In genomic region chr17:66350576-66350975, GRCh38 we compare ENCODE assay signal across 7 cellular contexts. TPM values are rescaled to one million over a fixed set of nuclear protein-coding genes. Genes with fewer than 3 reads are reported as not detected.
A peak's percentile ranks its signal among the peaks of the same experiment; 100 is the strongest.
DNase-seq lines count a peak whose midpoint lies in the region; ATAC-seq, FAIRE-seq and TF ChIP-seq lines count a peak whose summit lies in the region.
"Not testable (repeated sequence)": the region's sequence is repeated elsewhere in the genome, so short reads cannot be mapped to it uniquely, and the experiment has no call there.

No MANE protein-coding gene starts in this region.

- H3K27me3 ChIP-seq in Panc1 (ENCODE audit: control insufficient read depth, insufficient read depth, low read length); K562 (ENCODE audit: control insufficient read depth in 2 of 2, insufficient read depth in 2 of 2, low read length in 2 of 2); muscle layer of duodenum (ENCODE audit: low read depth, low read length); gastrocnemius medialis: not testable (repeated sequence)

- in situ Hi-C loops in Panc1 (cut with HindIII; ENCODE audit: low pct_unique_long_range_greater_than_20kb, low sequenced_read_pairs); K562 (cut with MboI); gastrocnemius medialis (cut with MboI; ENCODE audit: low sequenced_read_pairs in 4 of 4): not testable (repeated sequence)

- H2AFZ ChIP-seq in K562 (ENCODE audit: low read depth, low read length) = not testable (repeated sequence)

- H3K9ac ChIP-seq in K562 (ENCODE audit: insufficient read depth in 1 of 2, low read depth in 2 of 2, low read length in 2 of 2) = peak overlapping the region in 1 of 2 experiments; percentile 29; a peak in 1 of 4 replicates

- peaks cover 83% of the 10 kb centered on the region for H3K4me1 Mint-ChIP-seq in Calu3 (ENCODE audit: low read depth, unreplicated experiment)
- peaks cover 79% of the 10 kb centered on the region for H3K4me1 Mint-ChIP-seq in activated CD8-positive, alpha-beta T cell treated with anti-CD3 and anti-CD28 coated beads for 36 hours (ENCODE audit: low read depth)

- peak overlapping the region; percentile 49 for H3K4me3 Mint-ChIP-seq in Calu3 (ENCODE audit: low read depth, unreplicated experiment)
- not testable (repeated sequence) for H3K4me3 Mint-ChIP-seq in activated CD8-positive, alpha-beta T cell treated with anti-CD3 and anti-CD28 coated beads for 36 hours

- 64% methylated on average over 10 of the region's 10 CpGs for WGBS in K562 (ENCODE audit: insufficient coverage, low coverage, missing lambda C conversion rate)

- FAIRE-seq in K562 (lab: Jason Lieb, UNC) = not testable (repeated sequence)

- POLR2A ChIA-PET in Panc1 (lab: Charles Lee) = not testable (repeated sequence)
- POLR2A ChIA-PET in activated CD8-positive, alpha-beta T cell treated with anti-CD3 and anti-CD28 coated beads for 36 hours (lab: Charles Lee) = interaction anchor here (2.0 kb wide), 1 partner anchor 13 kb away, joined by 4 read pairs; no protein-coding TSS in a partner anchor
- POLR2A ChIA-PET in K562 (lab: Yijun Ruan, JAX) = interaction anchor here (0.8 kb wide), 1 partner anchor 13 kb away, joined by 3 read pairs; no protein-coding TSS in a partner anchor

- not testable (repeated sequence) for TF ChIP-seq RAD21 in K562 (CRISPR knock-in tag; conservative IDR thresholded peaks at IDR 0.05 in 1 of 2, IDR thresholded peaks at IDR 0.05 in 1 of 2)

- TF ChIP-seq POLR2A in K562 (conservative IDR thresholded peaks at IDR 0.05); gastrocnemius medialis (IDR thresholded peaks at IDR 0.05): not testable (repeated sequence)

- not testable (repeated sequence) for H3K27me3 Mint-ChIP-seq in Calu3 (ENCODE audit: unreplicated experiment); activated CD8-positive, alpha-beta T cell treated with anti-CD3 and anti-CD28 coated beads for 36 hours

- H3K27ac Mint-ChIP-seq in Calu3 (ENCODE audit: unreplicated experiment) = peak overlapping the region; percentile 87
- H3K27ac Mint-ChIP-seq in activated CD8-positive, alpha-beta T cell treated with anti-CD3 and anti-CD28 coated beads for 36 hours = peak overlapping the region; percentile 37

- not testable (repeated sequence) for TF ChIP-seq EP300 in K562 (IDR thresholded peaks at IDR 0.05; ENCODE audit: low read length)

- ATAC-seq in Panc1; activated CD8-positive, alpha-beta T cell treated with anti-CD3 and anti-CD28 coated beads for 36 hours; K562; gastrocnemius medialis: not testable (repeated sequence)
- peak; percentile 15 for ATAC-seq in Right ventricle myocardium inferior

- peaks cover 30% of the 10 kb centered on the region for H3K36me3 Mint-ChIP-seq in Calu3 (ENCODE audit: insufficient read depth, unreplicated experiment)
- H3K36me3 Mint-ChIP-seq in activated CD8-positive, alpha-beta T cell treated with anti-CD3 and anti-CD28 coated beads for 36 hours (ENCODE audit: low read depth) = peaks cover 23% of the 10 kb centered on the region

- not testable (repeated sequence) for H3K4me2 ChIP-seq in K562 (ENCODE audit: insufficient read depth, low read length)

- H3K9me3 Mint-ChIP-seq in Calu3 (ENCODE audit: low read depth, unreplicated experiment); activated CD8-positive, alpha-beta T cell treated with anti-CD3 and anti-CD28 coated beads for 36 hours: not testable (repeated sequence)

- CTCF ChIA-PET in Calu3 (lab: Charles Lee) = interaction anchor here (1.1 to 1.2 kb wide), 2 partner anchors 12 to 25 kb away, joined by 3 to 4 read pairs; no protein-coding TSS in a partner anchor
- CTCF ChIA-PET in Panc1 (lab: Charles Lee); activated CD8-positive, alpha-beta T cell treated with anti-CD3 and anti-CD28 coated beads for 36 hours (lab: Charles Lee); K562 (lab: Yijun Ruan, JAX; ENCODE audit: low intra/inter-chr PET ratio): not testable (repeated sequence)

- H3K4me1 ChIP-seq in Panc1 (ENCODE audit: control insufficient read depth, insufficient read depth, low read length) (peaks cover 86% of the 10 kb centered on the region), K562 (replicated peaks in 1 of 2; ENCODE audit: control insufficient read depth in 2 of 2, insufficient read depth in 2 of 2, low read length in 2 of 2) (peaks cover 24 to 63% of the 10 kb centered on the region in 2 experiments), muscle layer of duodenum (ENCODE audit: control insufficient read depth in 1 of 2, insufficient read depth in 2 of 2, low read length in 2 of 2) (peaks cover 9 to 34% of the 10 kb centered on the region in 2 donors), gastrocnemius medialis (peaks cover 21 to 23% of the 10 kb centered on the region in 2 donors)

- H3K27ac ChIP-seq in Panc1 (ENCODE audit: low read length) = peak overlapping the region; percentile 83
- peak overlapping the region; percentile 91; the same call in 1 of the 3 replicates for H3K27ac ChIP-seq in K562 (ENCODE audit: extremely low read depth, low read depth, low read length)
- H3K27ac ChIP-seq in muscle layer of duodenum (ENCODE audit: low read length) = peak overlapping the region; percentile 42
- H3K27ac ChIP-seq in gastrocnemius medialis = peak overlapping the region; percentile 75 to 80 (median 78)

- BruUV-seq in Calu3 (replicated peaks; lab: Mats Ljungman, UMichigan); Panc1 (replicated peaks; lab: Mats Ljungman, UMichigan); K562 (replicated peaks; lab: Mats Ljungman, UMichigan): not testable (repeated sequence)

- not testable (repeated sequence) for H4K20me1 ChIP-seq in K562 (replicated peaks; ENCODE audit: control insufficient read depth, insufficient read depth, low read length)

- not testable (repeated sequence) for H3K9me3 ChIP-seq in Panc1 (ENCODE audit: control insufficient read depth, insufficient read depth, low read depth, low read length); K562 (replicated peaks; ENCODE audit: control insufficient read depth, insufficient read depth, low read depth, low read length); muscle layer of duodenum (ENCODE audit: control insufficient read depth in 1 of 2, low read length in 2 of 2); gastrocnemius medialis

- H3K4me3 ChIP-seq in Panc1 (ENCODE audit: low read depth in 2 of 2, low read length in 2 of 2); K562; muscle layer of duodenum (ENCODE audit: low read depth in 1 of 2, low read length in 2 of 2); gastrocnemius medialis: not testable (repeated sequence)

- intact Hi-C loops in Calu3 (cut with micrococcal nuclease; ENCODE audit: unreplicated experiment) = loop anchor here (2.0 to 5.0 kb wide), 3 partner anchors 24 to 46 kb away; no protein-coding TSS in a partner anchor
- intact Hi-C loops in Panc1 (cut with micrococcal nuclease; ENCODE audit: unreplicated experiment); activated CD8-positive, alpha-beta T cell treated with anti-CD3 and anti-CD28 coated beads for 36 hours (cut with micrococcal nuclease); K562 (cut with micrococcal nuclease); Right ventricle myocardium inferior (cut with DNase I); gastrocnemius medialis (cut with DNase I; ENCODE audit: low total_unique reads): not testable (repeated sequence)

- peaks cover 74% of the 10 kb centered on the region for H3K79me2 ChIP-seq in K562 (ENCODE audit: control insufficient read depth, insufficient read depth, low read length)

- TF ChIP-seq CTCF in Calu3 (IDR thresholded peaks at IDR 0.05; ENCODE audit: unreplicated experiment); Panc1 (IDR thresholded peaks at IDR 0.05); activated CD8-positive, alpha-beta T cell treated with anti-CD3 and anti-CD28 coated beads for 36 hours (IDR thresholded peaks at IDR 0.05); K562 (IDR thresholded peaks at IDR 0.05 in 2 of 3, conservative IDR thresholded peaks at IDR 0.05 in 1 of 3; ENCODE audit: insufficient read depth in 2 of 3, low read depth in 1 of 3, low read length in 3 of 3); gastrocnemius medialis (IDR thresholded peaks at IDR 0.05 in 4 of 5, conservative IDR thresholded peaks at IDR 0.05 in 1 of 5): not testable (repeated sequence)

- DNase-seq in Calu3; Panc1 (ENCODE audit: low read depth, low spot score); activated CD8-positive, alpha-beta T cell treated with anti-CD3 and anti-CD28 coated beads for 36 hours; K562 (ENCODE audit: extremely low read depth in 1 of 4, low spot score in 3 of 4); Right ventricle myocardium inferior (ENCODE audit: missing footprints); gastrocnemius medialis: not testable (repeated sequence)

- not testable (repeated sequence) for H3K36me3 ChIP-seq in Panc1 (ENCODE audit: control insufficient read depth, insufficient read depth, low read length); K562 (ENCODE audit: control insufficient read depth, insufficient read depth, low read length); muscle layer of duodenum (ENCODE audit: control insufficient read depth in 1 of 2, insufficient read depth in 2 of 2, low read length in 2 of 2); gastrocnemius medialis

- not testable (repeated sequence) for H3K9me1 ChIP-seq in K562 (ENCODE audit: control insufficient read depth, insufficient read depth, low read length)

RNA-seq across cellular contexts. Expression of gene PRKCA, which starts 48.2 kb away (rescaled TPM):
- 126 TPM in 2 replicates for total RNA-seq in Calu3 (2022)
- total RNA-seq in Panc1 (2021; ENCODE audit: unreplicated experiment) = 53.0 TPM
- 19.2 TPM for polyA plus RNA-seq in Panc1 (2012; ENCODE audit: insufficient read length)
- 10 to 100 TPM; 84.4 to 87.9 TPM for total RNA-seq in activated CD8-positive, alpha-beta T cell treated with anti-CD3 and anti-CD28 coated beads for 36 hours
- total RNA-seq in K562 (2011; cell fraction: chromatin; rRNA removed; ENCODE audit: low replicate concordance) = 104 and 117 TPM in 2 replicates
- 43.2 and 50.5 TPM in 2 replicates for total RNA-seq in K562 (2011; cell fraction: nucleolus; rRNA removed)
- 62.3 and 84.4 TPM in 2 replicates for total RNA-seq in K562 (2011; cell fraction: nucleoplasm; rRNA removed)
- 9.5 and 11.3 TPM in 2 replicates for total RNA-seq in K562 (2014; rRNA removed)
- total RNA-seq in K562 (2014; rRNA removed; fragmentation: Illumina TruSeq; extraction: Trizol) = 17.8 and 20.1 TPM in 2 replicates
- 17.8 and 20.9 TPM in 2 replicates for total RNA-seq in K562 (2015; rRNA removed; fragmentation: Illumina TruSeq; extraction: Trizol)
- total RNA-seq in K562 (2021) = 30.4 and 33.0 TPM in 2 replicates
- polyA plus RNA-seq in K562 (2011; rRNA removed) = 24.1 and 25.9 TPM in 2 replicates
- polyA plus RNA-seq in K562 (2011; cell fraction: cytosol; rRNA removed) = 12.7 and 19.8 TPM in 2 replicates
- 19.9 and 25.4 TPM in 2 replicates for polyA plus RNA-seq in K562 (2011; cell fraction: nucleus; rRNA removed)
- polyA plus RNA-seq in K562 (2012) = 15.4 and 18.6 TPM in 2 replicates
- polyA plus RNA-seq in K562 (2014; fragmentation: Illumina TruSeq; extraction: Trizol) = 18.1 and 19.5 TPM in 2 replicates
- 1 to 10 TPM; 3.2 to 5.3 TPM for polyA plus RNA-seq in K562 (2014; fragmentation: Nextera tagmentation; extraction: Ambion mirVana)
- polyA plus RNA-seq in K562 (2014; rRNA removed) = 11.6 and 12.5 TPM in 2 replicates
- polyA minus RNA-seq in K562 (2011; rRNA and poly(A)+ RNA removed) = 41.9 and 45.2 TPM in 2 replicates
- polyA minus RNA-seq in K562 (2011; cell fraction: cytosol; rRNA and poly(A)+ RNA removed) = 20.5 and 22.4 TPM in 2 replicates
- polyA minus RNA-seq in K562 (2011; cell fraction: nucleus; rRNA and poly(A)+ RNA removed) = 33.0 and 46.7 TPM in 2 replicates
- 6.9 TPM for total RNA-seq in Right ventricle myocardium inferior
- total RNA-seq in gastrocnemius medialis = 10 to 100 TPM in 2 of 4 donors, 1 to 10 TPM in 2; 7.6 to 16.8 (median 11.1) TPM
